ENCODE assay signal across 14 cellular contexts in genomic region chr3:111782943-111783342, GRCh38.
DNase-seq lines count a peak whose midpoint lies in the region; ATAC-seq and TF ChIP-seq lines count a peak whose summit lies in the region.
"Had no signal": no experiment of that assay in that cellular context is flagged by ENCODE, and none has a peak within 500 bp of the region (broad histone marks: within the 10 kb centered on the region; RNA-seq: fewer than 3 reads in every experiment).

No MANE protein-coding gene starts in this region.

- no peaks in the 10 kb centered on the region for H3K27me3 Mint-ChIP-seq in activated T-helper 17 cell treated with anti-CD3 and anti-CD28 coated beads, Interleukin-2, amount 50 U/mL, for 72 hours
- peaks cover 3% of the 10 kb centered on the region for H3K27me3 Mint-ChIP-seq in nephron progenitor cell (ENCODE audit: low read depth, poor library complexity)
- H3K27me3 Mint-ChIP-seq in MCF 10A (ENCODE audit: insufficient read depth, unreplicated experiment), result no peaks in the 10 kb centered on the region
- peaks cover 2% of the 10 kb centered on the region for H3K27me3 Mint-ChIP-seq in activated CD4-positive, alpha-beta T cell treated with anti-CD3 and anti-CD28 coated beads, Interleukin-2, amount 10 ng/mL, durations not matched to agents 7 days and 5 days

- no peak overlapping the region for H2AFZ ChIP-seq in mesenchymal stem cell (ENCODE audit: low read depth, low read length)

- H3K18ac ChIP-seq in mesenchymal stem cell (ENCODE audit: low read depth in 1 of 2, low read length in 2 of 2), result no peak overlapping the region

- no peaks in the 10 kb centered on the region for H3K9me3 Mint-ChIP-seq in activated T-helper 17 cell treated with anti-CD3 and anti-CD28 coated beads, Interleukin-2, amount 50 U/mL, for 72 hours
- no peaks in the 10 kb centered on the region for H3K9me3 Mint-ChIP-seq in nephron progenitor cell
- H3K9me3 Mint-ChIP-seq in MCF 10A (ENCODE audit: unreplicated experiment), result no peaks in the 10 kb centered on the region
- no peaks in the 10 kb centered on the region for H3K9me3 Mint-ChIP-seq in activated CD4-positive, alpha-beta T cell treated with anti-CD3 and anti-CD28 coated beads, Interleukin-2, amount 10 ng/mL, durations not matched to agents 7 days and 5 days
- H3K9me3 Mint-ChIP-seq: CD8-positive, alpha-beta T cell; IgD-negative memory B cell had no signal

- no peak overlapping the region for H2BK12ac ChIP-seq in mesenchymal stem cell (ENCODE audit: low read length in 2 of 2)

- H3K9me3 ChIP-seq in mesenchymal stem cell (ENCODE audit: control insufficient read depth, low read length) (no peaks in the 10 kb centered on the region), tibial artery (no peaks in the 10 kb centered on the region)

- no peak overlapping the region for H2BK15ac ChIP-seq in mesenchymal stem cell (ENCODE audit: low read depth, poor library complexity, severe bottlenecking)

- H3K4me1 Mint-ChIP-seq in activated T-helper 17 cell treated with anti-CD3 and anti-CD28 coated beads, Interleukin-2, amount 50 U/mL, for 72 hours, result no peaks in the 10 kb centered on the region
- H3K4me1 Mint-ChIP-seq in nephron progenitor cell (no peaks in the 10 kb centered on the region), MCF 10A (ENCODE audit: insufficient read depth, unreplicated experiment) (peaks cover 5% of the 10 kb centered on the region)
- H3K4me1 Mint-ChIP-seq in activated CD4-positive, alpha-beta T cell treated with anti-CD3 and anti-CD28 coated beads, Interleukin-2, amount 10 ng/mL, durations not matched to agents 7 days and 5 days, result no peaks in the 10 kb centered on the region

- H3K4me3 ChIP-seq in coronary artery, result no peak overlapping the region
- no peak overlapping the region for H3K4me3 ChIP-seq in mesenchymal stem cell (ENCODE audit: insufficient read depth in 1 of 2, low read depth in 1 of 2, low read length in 2 of 2)
- H3K4me3 ChIP-seq in tibial artery, result no peak overlapping the region

- H3K36me3 ChIP-seq in mesenchymal stem cell (ENCODE audit: control insufficient read depth in 1 of 2, insufficient read depth in 2 of 2, low read depth in 1 of 2, low read length in 2 of 2) (no peaks in the 10 kb centered on the region), tibial artery (no peaks in the 10 kb centered on the region)

- peak overlapping the region; percentile 52 for H3K9ac ChIP-seq in mesenchymal stem cell (ENCODE audit: low read length)

- POLR2A ChIA-PET in MCF 10A (lab: Yijun Ruan, JAX), result interaction anchor here (1.1 to 2.6 kb wide), 6 partner anchors 18 to 78 kb away, joined by 4 to 8 read pairs (median 6); partner anchors contain the start of gene PHLDB2
- POLR2A ChIA-PET in activated CD4-positive, alpha-beta T cell treated with anti-CD3 and anti-CD28 coated beads, Interleukin-2, amount 10 ng/mL, durations not matched to agents 7 days and 5 days (lab: Charles Lee), result no interaction called here

- H2AK5ac ChIP-seq in mesenchymal stem cell (ENCODE audit: low read length, severe bottlenecking), result no peak overlapping the region

- no peak overlapping the region for H2BK5ac ChIP-seq in mesenchymal stem cell (ENCODE audit: low read depth, low read length, poor library complexity, severe bottlenecking)

- H3K27me3 ChIP-seq in mesenchymal stem cell (ENCODE audit: control insufficient read depth in 1 of 2, insufficient read depth in 1 of 2, low read length in 2 of 2) (no peaks in the 10 kb centered on the region), tibial artery (no peaks in the 10 kb centered on the region)

- ATAC-seq in activated T-helper 17 cell treated with anti-CD3 and anti-CD28 coated beads, Interleukin-2, amount 50 U/mL, for 72 hours (replicated peaks), result no peak
- ATAC-seq: CD8-positive, alpha-beta T cell had no signal

- no peak overlapping the region for H3K4me2 ChIP-seq in mesenchymal stem cell (ENCODE audit: low read length, poor library complexity, severe bottlenecking)

- no peak overlapping the region for H3K23ac ChIP-seq in mesenchymal stem cell (ENCODE audit: low read length in 2 of 2)

- CTCF ChIA-PET in MCF 10A (lab: Yijun Ruan, JAX), result interaction anchor here (0.6 to 3.7 kb wide), 5 partner anchors 8 to 78 kb away, joined by 3 to 9 read pairs (median 3); no protein-coding TSS in a partner anchor
- CTCF ChIA-PET in activated CD4-positive, alpha-beta T cell treated with anti-CD3 and anti-CD28 coated beads, Interleukin-2, amount 10 ng/mL, durations not matched to agents 7 days and 5 days (lab: Charles Lee), result interaction anchor here (0.7 kb wide), 1 partner anchor 16 kb away, joined by 3 read pairs; no protein-coding TSS in a partner anchor

- H3K14ac ChIP-seq in mesenchymal stem cell (ENCODE audit: low read length in 2 of 2), result no peak overlapping the region

- H3K79me1 ChIP-seq in mesenchymal stem cell (replicated peaks; ENCODE audit: low read length, poor library complexity, severe bottlenecking), result no peaks in the 10 kb centered on the region

- 100% methylated on average over 1 of the region's 2 CpGs for WGBS in mesenchymal stem cell

- H4K8ac ChIP-seq in mesenchymal stem cell (ENCODE audit: low read length), result no peak overlapping the region

- no peak overlapping the region for H3K4ac ChIP-seq in mesenchymal stem cell (ENCODE audit: low read depth in 1 of 2, low read length in 2 of 2)

- H2BK120ac ChIP-seq in mesenchymal stem cell (ENCODE audit: low read depth, low read length), result no peak overlapping the region

- H4K91ac ChIP-seq in mesenchymal stem cell (ENCODE audit: low read length), result no peak overlapping the region

- intact Hi-C loops in tibial artery (cut with DNase I; ENCODE audit: low total_unique reads) (no loop called here), MCF 10A (cut with micrococcal nuclease) (no loop called here)

- H3K4me1 ChIP-seq in mesenchymal stem cell (ENCODE audit: control insufficient read depth, insufficient read depth, low read depth, low read length), result peaks cover 1% of the 10 kb centered on the region
- H3K4me1 ChIP-seq in tibial artery, result peaks cover 0 to 71% (median 46%) of the 10 kb centered on the region in 4 donors

- H3K27ac ChIP-seq in coronary artery (peak overlapping the region; percentile 43 to 72), mesenchymal stem cell (ENCODE audit: low read length, poor library complexity, severe bottlenecking) (no peak overlapping the region), tibial artery (peak overlapping the region; percentile 74 to 78)

- H3K27ac Mint-ChIP-seq in activated T-helper 17 cell treated with anti-CD3 and anti-CD28 coated beads, Interleukin-2, amount 50 U/mL, for 72 hours, result peak overlapping the region; percentile 18
- no peak overlapping the region for H3K27ac Mint-ChIP-seq in nephron progenitor cell
- no peak overlapping the region for H3K27ac Mint-ChIP-seq in MCF 10A (ENCODE audit: low read depth, unreplicated experiment)
- H3K27ac Mint-ChIP-seq in activated CD4-positive, alpha-beta T cell treated with anti-CD3 and anti-CD28 coated beads, Interleukin-2, amount 10 ng/mL, durations not matched to agents 7 days and 5 days, result no peak overlapping the region
- H3K27ac Mint-ChIP-seq: CD8-positive, alpha-beta T cell; IgD-negative memory B cell had no signal

- H3K36me3 Mint-ChIP-seq in activated T-helper 17 cell treated with anti-CD3 and anti-CD28 coated beads, Interleukin-2, amount 50 U/mL, for 72 hours (ENCODE audit: low read depth), result no peaks in the 10 kb centered on the region
- H3K36me3 Mint-ChIP-seq in nephron progenitor cell (ENCODE audit: low read depth) (no peaks in the 10 kb centered on the region), MCF 10A (ENCODE audit: insufficient read depth, unreplicated experiment) (no peaks in the 10 kb centered on the region)
- no peaks in the 10 kb centered on the region for H3K36me3 Mint-ChIP-seq in activated CD4-positive, alpha-beta T cell treated with anti-CD3 and anti-CD28 coated beads, Interleukin-2, amount 10 ng/mL, durations not matched to agents 7 days and 5 days (ENCODE audit: low read depth)
- H3K36me3 Mint-ChIP-seq: CD8-positive, alpha-beta T cell; IgD-negative memory B cell had no signal

- no peak overlapping the region for H3K4me3 Mint-ChIP-seq in activated T-helper 17 cell treated with anti-CD3 and anti-CD28 coated beads, Interleukin-2, amount 50 U/mL, for 72 hours
- H3K4me3 Mint-ChIP-seq in nephron progenitor cell (no peak overlapping the region), MCF 10A (ENCODE audit: unreplicated experiment) (no peak overlapping the region)
- H3K4me3 Mint-ChIP-seq in activated CD4-positive, alpha-beta T cell treated with anti-CD3 and anti-CD28 coated beads, Interleukin-2, amount 10 ng/mL, durations not matched to agents 7 days and 5 days, result no peak overlapping the region
- H3K4me3 Mint-ChIP-seq: CD8-positive, alpha-beta T cell; IgD-negative memory B cell had no signal

- no peak for DNase-seq in coronary artery (ENCODE audit: low spot score)
- DNase-seq in mesenchymal stem cell, result no peak
- no peak for DNase-seq in tibial artery
- DNase-seq in nephron progenitor cell, result no peak
- no peak for DNase-seq in MCF 10A (ENCODE audit: unreplicated experiment)
- DNase-seq in activated CD4-positive, alpha-beta T cell treated with anti-CD3 and anti-CD28 coated beads, Interleukin-2, amount 10 ng/mL, durations not matched to agents 7 days and 5 days, result no peak
- DNase-seq: CD8-positive, alpha-beta T cell; MV-4-11; NCI-H1417 treated with DMSO at 0.1 percent for 48 hours; NCI-H2081; NCI-H526; NK-92 treated with Interleukin-12 subunit alpha and Interleukin-12 subunit beta, amount 100 ng/mL, for 24 hours had no signal

- TF ChIP-seq CTCF in coronary artery (IDR thresholded peaks at IDR 0.05) (no peak), tibial artery (IDR thresholded peaks at IDR 0.05) (no peak), nephron progenitor cell (IDR thresholded peaks at IDR 0.05) (no peak), MCF 10A (IDR thresholded peaks at IDR 0.05; ENCODE audit: unreplicated experiment) (no peak)

- BruUV-seq in MCF 10A (replicated peaks; lab: Mats Ljungman, UMichigan), result no TSS peak
